10 cellular contexts compared by ENCODE assay signal in the genomic region with DNA sequence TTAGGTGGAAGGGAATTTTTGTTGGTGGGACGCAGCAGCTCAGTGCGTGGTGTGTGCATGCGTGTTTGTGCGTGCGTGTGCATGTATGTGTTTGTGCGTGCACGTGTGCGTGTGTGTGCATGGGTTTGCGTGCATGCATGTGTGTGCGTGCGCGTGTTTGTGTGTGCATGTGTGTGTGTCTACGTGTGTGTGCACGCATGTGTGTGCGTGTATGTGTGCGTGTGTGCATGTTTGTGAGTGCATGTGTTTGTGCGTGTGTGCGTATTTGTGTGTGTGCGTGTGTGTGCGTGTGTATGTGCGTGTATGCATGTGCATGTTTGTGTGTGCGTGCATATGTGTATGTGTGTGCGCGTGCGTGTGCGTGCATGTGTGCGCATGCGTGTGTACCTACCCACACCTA. TPM values are rescaled to one million over a fixed set of nuclear protein-coding genes. Genes with fewer than 3 reads are reported as not detected.
DNase-seq lines count a peak whose midpoint lies in the region; ATAC-seq and TF ChIP-seq lines count a peak whose summit lies in the region.
"Had no signal": no experiment of that assay in that cellular context is flagged by ENCODE, and none has a peak within 500 bp of the region (broad histone marks: within the 10 kb centered on the region; RNA-seq: fewer than 3 reads in every experiment).

No MANE protein-coding gene starts in this region.

- H3K79me2 ChIP-seq in neural progenitor cell (ENCODE audit: low read depth), result no peaks in the 10 kb centered on the region

- no peak overlapping the region for H3K4me3 ChIP-seq in CD4-positive, alpha-beta memory T cell (ENCODE audit: low read length in 2 of 2)
- no peak overlapping the region for H3K4me3 ChIP-seq in neural progenitor cell
- H3K4me3 ChIP-seq: mucosa of descending colon, SJSA1 had no signal

- H3K36me3 ChIP-seq in CD4-positive, alpha-beta memory T cell (ENCODE audit: insufficient read depth, low read length), result no peaks in the 10 kb centered on the region
- H3K36me3 ChIP-seq in neural progenitor cell, result no peaks in the 10 kb centered on the region
- H3K36me3 ChIP-seq: SJSA1 had no signal

- no peak for ATAC-seq in HG03025 (IDR thresholded peaks at IDR 0.05; ENCODE audit: low FRiP score, unreplicated experiment)

- H4K20me1 ChIP-seq in neural progenitor cell (ENCODE audit: low read depth), result no peaks in the 10 kb centered on the region

- POLR2A ChIA-PET in CD4-positive, alpha-beta memory T cell (lab: Charles Lee; ENCODE audit: partially characterized antibody), result no interaction called here

- no peaks in the 10 kb centered on the region for H3K9me3 Mint-ChIP-seq in CD4-positive, alpha-beta memory T cell
- H3K9me3 Mint-ChIP-seq in HFFc6 (no peaks in the 10 kb centered on the region), brain (peaks cover 0 to 2% (median 0%) of the 10 kb centered on the region in 5 experiments), neural progenitor cell (peaks cover 2% of the 10 kb centered on the region)
- H3K9me3 Mint-ChIP-seq: CD4-positive, CD25-positive, alpha-beta regulatory T cell had no signal

- H3K27ac Mint-ChIP-seq in CD4-positive, alpha-beta memory T cell, result no peak overlapping the region
- H3K27ac Mint-ChIP-seq in HFFc6 (no peak overlapping the region), brain (peak overlapping the region in 3 of 5 experiments; percentile 35 to 92 (median 79)), neural progenitor cell (peak overlapping the region; percentile 2)

- H3K4me2 ChIP-seq in neural progenitor cell, result peak overlapping the region; percentile 59

- H3F3A ChIP-seq in neural progenitor cell (ENCODE audit: low read depth), result peaks cover 14% of the 10 kb centered on the region

- peaks cover 8% of the 10 kb centered on the region for H3K4me1 ChIP-seq in CD4-positive, alpha-beta memory T cell (ENCODE audit: insufficient read depth, low read length)
- peaks cover 32% of the 10 kb centered on the region for H3K4me1 ChIP-seq in neural progenitor cell

- H2AFZ ChIP-seq in neural progenitor cell (replicated peaks), result peak overlapping the region; percentile 52

- intact Hi-C loops in CD4-positive, alpha-beta memory T cell (cut with micrococcal nuclease), result loop anchor here (2.0 kb wide), 1 partner anchor 255 kb away; a partner anchor contains a TSS

- peaks cover 8 to 12% (median 11%) of the 10 kb centered on the region in 4 donors for H3K4me1 Mint-ChIP-seq in CD4-positive, alpha-beta memory T cell
- H3K4me1 Mint-ChIP-seq in HFFc6 (ENCODE audit: low read depth) (peaks cover 33% of the 10 kb centered on the region), brain (peaks cover 20% of the 10 kb centered on the region), neural progenitor cell (peaks cover 31% of the 10 kb centered on the region)

- CTCF ChIA-PET in CD4-positive, alpha-beta memory T cell (lab: Charles Lee; ENCODE audit: partially characterized antibody), result no interaction called here

- no peak overlapping the region for H3K27ac ChIP-seq in CD4-positive, alpha-beta memory T cell (ENCODE audit: low read depth, low read length)
- H3K27ac ChIP-seq in neural progenitor cell, result no peak overlapping the region
- H3K27ac ChIP-seq: SJSA1 had no signal

- H3K27me3 Mint-ChIP-seq in CD4-positive, alpha-beta memory T cell, result peaks cover 3 to 7% of the 10 kb centered on the region in 2 donors
- peaks cover 2% of the 10 kb centered on the region; the same call in 1 of the 2 replicates for H3K27me3 Mint-ChIP-seq in HFFc6 (ENCODE audit: insufficient read depth)
- peaks cover 5% of the 10 kb centered on the region for H3K27me3 Mint-ChIP-seq in brain
- H3K27me3 Mint-ChIP-seq in neural progenitor cell (ENCODE audit: insufficient read depth, low read depth), result peaks cover 4% of the 10 kb centered on the region

- DNase-seq in CD4-positive, alpha-beta memory T cell, result no peak
- no peak for DNase-seq in HFFc6
- DNase-seq in neural progenitor cell (ENCODE audit: low spot score), result no peak
- DNase-seq in putamen (ENCODE audit: low spot score), result no peak
- no peak for DNase-seq in LoVo (ENCODE audit: low spot score)

- H3K9me3 ChIP-seq in CD4-positive, alpha-beta memory T cell (ENCODE audit: control insufficient read depth in 1 of 2, low read length in 2 of 2), result no peaks in the 10 kb centered on the region
- no peaks in the 10 kb centered on the region for H3K9me3 ChIP-seq in neural progenitor cell (ENCODE audit: low read depth)
- H3K9me3 ChIP-seq: mucosa of descending colon, SJSA1 had no signal

- H3K4me3 Mint-ChIP-seq in CD4-positive, alpha-beta memory T cell, result peak overlapping the region in 6 of 8 donors; percentile 27 to 80 (median 44)
- peak overlapping the region; percentile 89 for H3K4me3 Mint-ChIP-seq in HFFc6
- H3K4me3 Mint-ChIP-seq in brain, result peak overlapping the region in 4 of 5 experiments; percentile 63 to 80 (median 76)
- H3K4me3 Mint-ChIP-seq in neural progenitor cell, result peak overlapping the region; percentile 52

- H3K36me3 Mint-ChIP-seq in CD4-positive, alpha-beta memory T cell, result peaks cover 3 to 4% of the 10 kb centered on the region in 2 donors
- H3K36me3 Mint-ChIP-seq in HFFc6 (ENCODE audit: low read depth) (no peaks in the 10 kb centered on the region), brain (peaks cover 6% of the 10 kb centered on the region), neural progenitor cell (peaks cover 2% of the 10 kb centered on the region)

- H3K9ac ChIP-seq in neural progenitor cell, result no peak overlapping the region

- no peak for TF ChIP-seq CTCF in HFFc6 (IDR thresholded peaks at IDR 0.05)
- no peak for TF ChIP-seq CTCF in brain (conservative IDR thresholded peaks at IDR 0.05)
- no peak for TF ChIP-seq CTCF in neural progenitor cell (IDR thresholded peaks at IDR 0.05)

- no peaks in the 10 kb centered on the region for H3K27me3 ChIP-seq in CD4-positive, alpha-beta memory T cell (ENCODE audit: insufficient read depth, low read length)
- no peaks in the 10 kb centered on the region for H3K27me3 ChIP-seq in neural progenitor cell
- H3K27me3 ChIP-seq: SJSA1 had no signal

RNA-seq across cellular contexts. Expression of a gene that starts 20.2 kb away (rescaled TPM):
- total RNA-seq in CD4-positive, alpha-beta memory T cell, result 100 to 1,000 TPM; 126 to 143 TPM
- polyA plus RNA-seq in CD4-positive, alpha-beta memory T cell, result 100 to 1,000 TPM; 318 to 472 TPM
- total RNA-seq in HFFc6 (2021; fragmentation: NEBNext Ultra II Directional; extraction: Animal tissue kit (Norgen Biotek cat#: 25700)), result 100 to 1,000 TPM; 175 to 206 (median 192) TPM
- polyA plus RNA-seq in brain (ENCODE audit: insufficient read depth, low read depth, low replicate concordance), result 340 TPM
- total RNA-seq in neural progenitor cell (ENCODE audit: low replicate concordance), result 271 and 309 TPM in 2 replicates

Comparison
In these comparisons a context has a peak if more than half of its experiments do, and no peak if none do; other contexts are left out.
1. H3K27ac Mint-ChIP-seq: peak in brain (3 of 5) and neural progenitor cell (single experiment); none in CD4-positive, alpha-beta memory T cell (0 of 7) and HFFc6 (single experiment).
2. Peak in every context shown above with its lines, with median percentiles within 50 percentile points of each other: H3K4me3 Mint-ChIP-seq.